ENCODE assay signal across 24 cellular contexts in genomic region chr7:46233585-46234329, GRCh38.
DNase-seq lines count a peak whose midpoint lies in the region; ATAC-seq, FAIRE-seq and TF ChIP-seq lines count a peak whose summit lies in the region.
"Had no signal": no experiment of that assay in that cellular context is flagged by ENCODE, and none has a peak within 500 bp of the region (broad histone marks: within the 10 kb centered on the region; RNA-seq: fewer than 3 reads in every experiment).

No MANE protein-coding gene starts in this region.

- no peak overlapping the region for H3K27ac ChIP-seq in spleen
- H3K27ac ChIP-seq: right lobe of liver, stomach, upper lobe of left lung, WERI-Rb-1 had no signal

- peak; percentile 81 for ATAC-seq in GM19043 (IDR thresholded peaks at IDR 0.05; ENCODE audit: low read depth, unreplicated experiment)
- ATAC-seq in HG02852 (IDR thresholded peaks at IDR 0.05; ENCODE audit: unreplicated experiment) = peak; percentile 57
- ATAC-seq in Right ventricle myocardium superior (ENCODE audit: poor library complexity) = no peak
- ATAC-seq: naive thymus-derived CD4-positive, alpha-beta T cell; right lobe of liver; Right ventricle myocardium inferior had no signal

- no peaks in the 10 kb centered on the region for H3K4me1 ChIP-seq in spleen
- H3K4me1 ChIP-seq: right lobe of liver, stomach, upper lobe of left lung had no signal

- no peaks in the 10 kb centered on the region for H3K27me3 ChIP-seq in spleen (replicated peaks in 1 of 7)
- H3K27me3 ChIP-seq: right lobe of liver, stomach, upper lobe of left lung had no signal

- intact Hi-C loops in spleen (cut with DNase I; ENCODE audit: low total_unique reads) (no loop called here), Right ventricle myocardium superior (cut with DNase I) (no loop called here)

- H3K36me3 ChIP-seq in spleen = no peaks in the 10 kb centered on the region
- H3K36me3 ChIP-seq: right lobe of liver, stomach, upper lobe of left lung, WERI-Rb-1 had no signal

- no peak for TF ChIP-seq POLR2A in GM12892 (IDR thresholded peaks at IDR 0.05; ENCODE audit: low read depth, low read length)
- TF ChIP-seq POLR2A in spleen (IDR thresholded peaks at IDR 0.05) = no peak

- H3K9me3 ChIP-seq in spleen = no peaks in the 10 kb centered on the region
- H3K9me3 ChIP-seq: right lobe of liver, stomach, upper lobe of left lung had no signal

- no peak for DNase-seq in GM12892 (ENCODE audit: insufficient read length)
- peak; percentile 34 for DNase-seq in amniotic epithelial cell (ENCODE audit: low read depth)
- DNase-seq in spleen = no peak
- no peak for DNase-seq in Right ventricle myocardium superior
- DNase-seq in GM19240 (ENCODE audit: insufficient read length, low spot score) = no peak
- no peak for DNase-seq in activated CD8-positive, alpha-beta memory T cell treated with anti-CD3 and anti-CD28 coated beads, Interleukin-2, amount 50 U/mL, for 48 hours
- DNase-seq: activated CD4-positive, alpha-beta T cell treated with anti-CD3 and anti-CD28 coated beads, Interleukin-2, amount 50 U/mL, for 48 hours; activated naive CD4-positive, alpha-beta T cell treated with anti-CD3 and anti-CD28 coated beads, Interleukin-2, amount 50 U/mL, for 16 hours; activated T-cell treated with anti-CD3 and anti-CD28 coated beads, Interleukin-2, amount 50 U/mL, for 1 hour; DMS53; hypothalamus; naive thymus-derived CD4-positive, alpha-beta T cell; NCI-H187 treated with DMSO at 0.1 percent for 48 hours; NCI-H510A; right lobe of liver; stomach; upper lobe of left lung; WERI-Rb-1 had no signal

- TF ChIP-seq CTCF in spleen (IDR thresholded peaks at IDR 0.05 in 8 of 11, conservative IDR thresholded peaks at IDR 0.05 in 3 of 11) = no peak

- H3K4me3 ChIP-seq in spleen = no peak overlapping the region
- H3K4me3 ChIP-seq: right lobe of liver, stomach, upper lobe of left lung had no signal

- peak; percentile 51 for FAIRE-seq in GM12892 (lab: Jason Lieb, UNC)
- FAIRE-seq: colon, endometrium, GM18507 had no signal

- WGBS in spleen, 5 donors = 44 to 73% (median 66%) methylated on average over 1 of the region's 1 CpG
